ENCODE assay signal across 8 cellular contexts in genomic region chr6:16698988-16699868, GRCh38.
A peak's percentile ranks its signal among the peaks of the same experiment; 100 is the strongest.
DNase-seq lines count a peak whose midpoint lies in the region; ATAC-seq and TF ChIP-seq lines count a peak whose summit lies in the region.
"Had no signal": no experiment of that assay in that cellular context is flagged by ENCODE, and none has a peak within 500 bp of the region (broad histone marks: within the 10 kb centered on the region; RNA-seq: fewer than 3 reads in every experiment).

No MANE protein-coding gene starts in this region.

- H3T11ph ChIP-seq in H9 (ENCODE audit: low read length): no peak overlapping the region

- TF ChIP-seq CTCF in H9 (conservative IDR thresholded peaks at IDR 0.05) (no peak), epithelial cell of proximal tubule (conservative IDR thresholded peaks at IDR 0.05; ENCODE audit: low read depth, low read length) (no peak)

- H3K79me1 ChIP-seq in H9 (ENCODE audit: insufficient read depth, low read depth, low read length, poor library complexity, severe bottlenecking): no peaks in the 10 kb centered on the region

- no peak overlapping the region for H2BK120ac ChIP-seq in H9 (ENCODE audit: low read depth, low read length, poor library complexity, severe bottlenecking)

- no peak overlapping the region for H2BK20ac ChIP-seq in H9 (ENCODE audit: low read depth, low read length, poor library complexity, severe bottlenecking)

- H3K14ac ChIP-seq in H9 (ENCODE audit: insufficient read depth, low read length): no peak overlapping the region

- H3K4me3 ChIP-seq in epithelial cell of proximal tubule (ENCODE audit: low read depth, low read length) (no peak overlapping the region), skeletal muscle satellite cell (ENCODE audit: low read length) (no peak overlapping the region)
- H3K4me3 ChIP-seq: SK-N-MC had no signal

- no peak overlapping the region for H2BK5ac ChIP-seq in H9 (ENCODE audit: insufficient read length, low read length)

- H3K27ac Mint-ChIP-seq in H9: peak overlapping the region in 2 of 3 experiments; percentile 25 to 42; a peak in 3 of 7 replicates

- no peak overlapping the region for H2BK12ac ChIP-seq in H9 (ENCODE audit: insufficient read length, low read depth, low read length)

- H3K4me1 Mint-ChIP-seq in H9: peaks cover 21 to 28% of the 10 kb centered on the region in 2 experiments

- in situ Hi-C loops in SK-MEL-5 (cut with HindIII; ENCODE audit: low pct_unique_long_range_greater_than_20kb, low sequenced_read_pairs): no loop called here

- no peak for ATAC-seq in GM19463 (IDR thresholded peaks at IDR 0.05; ENCODE audit: unreplicated experiment)
- ATAC-seq in HG02981 (IDR thresholded peaks at IDR 0.05; ENCODE audit: unreplicated experiment): no peak

- no peak overlapping the region for H2BK15ac ChIP-seq in H9 (ENCODE audit: low read depth, low read length)

- H3K56ac ChIP-seq in H9 (ENCODE audit: insufficient read length, low read depth, low read length): no peak overlapping the region

- no peak overlapping the region for H2AK5ac ChIP-seq in H9 (ENCODE audit: insufficient read length, low read length)

- H4K8ac ChIP-seq in H9 (replicated peaks; ENCODE audit: insufficient read length, low read depth, low read length): no peak overlapping the region

- H3K4ac ChIP-seq in H9 (ENCODE audit: low read depth, low read length): no peak overlapping the region

- H3K4me1 ChIP-seq in H9 (ENCODE audit: insufficient read depth, low read length): peaks cover 2% of the 10 kb centered on the region; the same call in 1 of the 2 replicates
- H3K4me1 ChIP-seq in skeletal muscle satellite cell (ENCODE audit: control insufficient read depth, insufficient read depth, low read length): peaks cover 23% of the 10 kb centered on the region

- H3K79me2 ChIP-seq in H9 (ENCODE audit: insufficient read depth, low read length): no peaks in the 10 kb centered on the region

- H2AFZ ChIP-seq in H9 (ENCODE audit: low read length): no peak overlapping the region

- H4K5ac ChIP-seq in H9 (ENCODE audit: insufficient read length, low read depth, low read length): no peak overlapping the region

- H3K9me3 Mint-ChIP-seq in H9: 0 out of 5 replicates have a peak, but pooled peaks cover 0 to 2% of the 10 kb centered on the region in 2 experiments

- H3K9me3 ChIP-seq in H9 (ENCODE audit: control insufficient read depth, low read depth, low read length) (no peaks in the 10 kb centered on the region), skeletal muscle satellite cell (replicated peaks; ENCODE audit: low read length) (no peaks in the 10 kb centered on the region)

- no peak overlapping the region for H3K4me3 Mint-ChIP-seq in H9

- no peak overlapping the region for H4K91ac ChIP-seq in H9 (ENCODE audit: insufficient read length, low read depth, low read length)

- H4K20me1 ChIP-seq in H9 (ENCODE audit: control insufficient read depth, insufficient read depth, insufficient read length): no peaks in the 10 kb centered on the region

- H3K23ac ChIP-seq in H9 (ENCODE audit: insufficient read length, low read depth, low read length): no peak overlapping the region

- H3K4me2 ChIP-seq in H9 (ENCODE audit: insufficient read depth, insufficient read length, low read length) (no peak overlapping the region), skeletal muscle satellite cell (ENCODE audit: low read length) (peak overlapping the region; percentile 5)

- WGBS in H9 (ENCODE audit: extremely low coverage, insufficient read length, low lambda C conversion rate): no CpG with 5 or more reads among the region's 7 CpGs

- no peaks in the 10 kb centered on the region for H3K36me3 ChIP-seq in skeletal muscle satellite cell (ENCODE audit: insufficient read depth, low read length)

- no peaks in the 10 kb centered on the region; the same call in 1 of the 2 replicates for H3K27me3 Mint-ChIP-seq in H9 (ENCODE audit: low read depth)

- DNase-seq in H9: no peak
- peak; percentile 63 for DNase-seq in SK-MEL-5 (ENCODE audit: low read depth, low spot score)
- peak; percentile 59 for DNase-seq in epithelial cell of proximal tubule (ENCODE audit: low read depth)
- no peak for DNase-seq in NCI-H82 (lab: John Stamatoyannopoulos, UW)

- H3K27me3 ChIP-seq in H9 (ENCODE audit: insufficient read depth, low read length): no peaks in the 10 kb centered on the region
- H3K27me3 ChIP-seq in skeletal muscle satellite cell (ENCODE audit: control insufficient read depth, insufficient read depth, low read length): no peaks in the 10 kb centered on the region

- H3K23me2 ChIP-seq in H9 (ENCODE audit: insufficient read length, low read depth, low read length, poor library complexity, severe bottlenecking): no peaks in the 10 kb centered on the region

- H3K27ac ChIP-seq in H9 (ENCODE audit: insufficient read length, low read depth, low read length): no peak overlapping the region
- H3K27ac ChIP-seq: SK-N-MC had no signal

- H3K9ac ChIP-seq in H9 (ENCODE audit: extremely low read depth, insufficient read length, low read length) (no peak overlapping the region), skeletal muscle satellite cell (ENCODE audit: low read depth, low read length) (no peak overlapping the region)

- H3K18ac ChIP-seq in H9 (ENCODE audit: insufficient read length, low read depth, low read length): no peak overlapping the region

- H3K36me3 Mint-ChIP-seq in H9 (ENCODE audit: insufficient read depth in 1 of 3, low read depth in 3 of 3): no peaks in the 10 kb centered on the region

Comparison
In these comparisons a context has a peak if more than half of its experiments do, and no peak if none do; other contexts are left out.
1. DNase-seq: peak in SK-MEL-5 (single experiment) and epithelial cell of proximal tubule (single experiment); none in H9 (single experiment) and NCI-H82 (single experiment).